18 cellular contexts compared by ENCODE assay signal in the genomic region with DNA sequence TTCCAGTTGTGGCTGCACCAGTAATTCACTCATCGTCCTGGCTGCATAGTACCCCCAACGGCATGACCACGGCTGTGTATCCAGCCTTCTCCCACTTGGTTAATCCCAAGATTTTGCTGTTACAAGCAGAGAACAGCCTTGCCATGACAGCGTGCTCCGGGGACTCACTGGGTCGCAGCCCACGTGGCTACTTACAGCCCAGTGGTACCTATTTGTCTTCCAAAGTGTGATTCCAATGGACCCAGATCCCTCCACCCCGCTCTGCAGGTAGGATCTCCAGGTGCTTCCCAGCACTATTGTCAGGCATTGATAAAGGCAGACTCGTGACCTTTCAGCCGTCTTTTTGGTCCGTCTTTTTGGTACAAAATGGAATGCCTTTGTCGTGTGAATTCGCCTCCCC.
"Had no signal": no experiment of that assay in that cellular context is flagged by ENCODE, and none has a peak within 500 bp of the region (broad histone marks: within the 10 kb centered on the region; RNA-seq: fewer than 3 reads in every experiment).

No MANE protein-coding gene starts in this region.

- H3K4me1 Mint-ChIP-seq: activated CD4-positive, alpha-beta T cell treated with anti-CD3 and anti-CD28 coated beads for 36 hours; activated naive CD8-positive, alpha-beta T cell treated with anti-CD3 and anti-CD28 coated beads, Interleukin-2, amount 10 ng/mL, durations not matched to agents 7 days and 5 days; central memory CD8-positive, alpha-beta T cell; naive thymus-derived CD8-positive, alpha-beta T cell; stimulated activated effector memory CD8-positive, alpha-beta T cell treated with anti-CD3 and anti-CD28 coated beads, Interleukin-12 subunit alpha, Interleukin-12 subunit beta, amount 100 ng/mL, for 72 hours had no signal

- ATAC-seq: activated CD4-positive, alpha-beta T cell treated with anti-CD3 and anti-CD28 coated beads for 36 hours; naive thymus-derived CD8-positive, alpha-beta T cell; stimulated activated effector memory CD8-positive, alpha-beta T cell treated with anti-CD3 and anti-CD28 coated beads, Interleukin-12 subunit alpha, Interleukin-12 subunit beta, amount 100 ng/mL, for 72 hours; WTC11 had no signal

- H3K27me3 ChIP-seq: testis had no signal

- H3K4me3 ChIP-seq: testis had no signal

- H3K4me3 Mint-ChIP-seq: activated CD4-positive, alpha-beta T cell treated with anti-CD3 and anti-CD28 coated beads for 36 hours; activated naive CD8-positive, alpha-beta T cell treated with anti-CD3 and anti-CD28 coated beads, Interleukin-2, amount 10 ng/mL, durations not matched to agents 7 days and 5 days; activated T-helper 1 cell treated with anti-CD3 and anti-CD28 coated beads, Interleukin-12 subunit alpha, Interleukin-12 subunit beta, Interleukin-2, Interleukin-4 antibody, amounts not matched to agents 30 ng/mL and 10 ng/mL and 1 ng/mL, durations not matched to agents 14 hours and 24 hours and 36 hours; brain; central memory CD8-positive, alpha-beta T cell; naive thymus-derived CD8-positive, alpha-beta T cell; stimulated activated effector memory CD8-positive, alpha-beta T cell treated with anti-CD3 and anti-CD28 coated beads, Interleukin-12 subunit alpha, Interleukin-12 subunit beta, amount 100 ng/mL, for 72 hours; WTC11 had no signal

- H3K27ac ChIP-seq: testis had no signal

- H3K9me3 Mint-ChIP-seq: activated naive CD8-positive, alpha-beta T cell treated with anti-CD3 and anti-CD28 coated beads, Interleukin-2, amount 10 ng/mL, durations not matched to agents 7 days and 5 days; activated T-helper 1 cell treated with anti-CD3 and anti-CD28 coated beads, Interleukin-12 subunit alpha, Interleukin-12 subunit beta, Interleukin-2, Interleukin-4 antibody, amounts not matched to agents 30 ng/mL and 10 ng/mL and 1 ng/mL, durations not matched to agents 14 hours and 24 hours and 36 hours; central memory CD8-positive, alpha-beta T cell; stimulated activated effector memory CD8-positive, alpha-beta T cell treated with anti-CD3 and anti-CD28 coated beads, Interleukin-12 subunit alpha, Interleukin-12 subunit beta, amount 100 ng/mL, for 72 hours had no signal

- H3K27ac Mint-ChIP-seq: activated CD4-positive, alpha-beta T cell treated with anti-CD3 and anti-CD28 coated beads for 36 hours; activated naive CD8-positive, alpha-beta T cell treated with anti-CD3 and anti-CD28 coated beads, Interleukin-2, amount 10 ng/mL, durations not matched to agents 7 days and 5 days; activated T-helper 1 cell treated with anti-CD3 and anti-CD28 coated beads, Interleukin-12 subunit alpha, Interleukin-12 subunit beta, Interleukin-2, Interleukin-4 antibody, amounts not matched to agents 30 ng/mL and 10 ng/mL and 1 ng/mL, durations not matched to agents 14 hours and 24 hours and 36 hours; brain; naive thymus-derived CD8-positive, alpha-beta T cell; stimulated activated effector memory CD8-positive, alpha-beta T cell treated with anti-CD3 and anti-CD28 coated beads, Interleukin-12 subunit alpha, Interleukin-12 subunit beta, amount 100 ng/mL, for 72 hours; WTC11 had no signal

- H3K9me3 ChIP-seq: testis had no signal

- DNase-seq: activated CD4-positive, alpha-beta T cell treated with anti-CD3 and anti-CD28 coated beads for 36 hours; activated CD4-positive, alpha-beta T cell treated with anti-CD3 and anti-CD28 coated beads, Interleukin-2, amount 50 U/mL, for 48 hours; activated naive CD8-positive, alpha-beta T cell treated with anti-CD3 and anti-CD28 coated beads, Interleukin-2, amount 10 ng/mL, durations not matched to agents 7 days and 5 days; activated T-cell treated with anti-CD3 and anti-CD28 coated beads for 4 hours; amygdala; cortex of kidney; mesenchymal stem cell; nucleus accumbens; retina; stimulated activated CD4-positive, alpha-beta T cell treated with anti-CD3 and anti-CD28 coated beads, Interleukin-15, amount 100 ng/mL, for 24 hours; stimulated activated CD4-positive, alpha-beta T cell treated with anti-CD3 and anti-CD28 coated beads, Interleukin-4, amount 100 ng/mL, for 1 hour; testis had no signal

- H3K36me3 Mint-ChIP-seq: activated naive CD8-positive, alpha-beta T cell treated with anti-CD3 and anti-CD28 coated beads, Interleukin-2, amount 10 ng/mL, durations not matched to agents 7 days and 5 days; brain; naive thymus-derived CD8-positive, alpha-beta T cell; stimulated activated effector memory CD8-positive, alpha-beta T cell treated with anti-CD3 and anti-CD28 coated beads, Interleukin-12 subunit alpha, Interleukin-12 subunit beta, amount 100 ng/mL, for 72 hours; WTC11 had no signal
